In the genomic region with DNA sequence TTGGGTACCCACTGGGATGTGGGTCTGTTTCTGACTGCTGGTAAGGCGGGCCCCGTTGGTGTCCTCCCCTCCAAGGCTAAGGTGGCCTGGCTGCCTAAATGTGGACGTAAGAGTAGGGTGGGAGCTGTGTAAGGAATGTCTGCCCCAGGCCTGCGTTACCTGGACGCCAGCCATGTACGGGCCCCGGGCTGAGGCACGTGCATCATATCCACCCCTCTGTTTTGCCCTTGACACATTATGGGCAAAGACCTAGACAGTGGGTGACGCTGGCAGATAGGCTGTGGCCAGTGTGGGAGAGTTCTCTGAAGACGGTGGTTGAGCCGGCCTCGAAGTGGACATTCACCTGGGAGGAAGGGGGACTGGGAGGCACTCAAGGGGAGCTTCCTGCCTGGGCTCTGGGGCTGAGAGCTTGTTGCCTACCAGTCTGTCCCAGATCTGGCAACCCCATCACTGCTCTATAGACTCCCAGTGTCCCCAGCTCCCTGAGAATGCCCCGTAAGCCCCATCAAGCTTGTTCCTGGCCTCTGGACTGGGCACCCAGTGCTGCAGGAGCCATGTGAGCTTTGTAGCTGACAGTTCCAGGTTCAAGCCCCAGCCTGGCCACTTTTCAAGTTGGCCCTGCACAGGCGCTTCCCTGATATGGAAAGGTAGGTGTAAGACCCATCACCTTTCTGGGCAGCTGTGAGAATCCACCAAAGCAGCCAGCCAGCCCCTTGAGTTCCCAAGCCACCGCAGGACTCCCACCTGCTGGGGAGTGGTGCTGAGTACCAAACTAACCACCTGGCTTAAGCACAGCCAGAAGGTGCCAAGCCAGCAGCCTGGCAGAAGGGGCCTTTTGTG, we compare ENCODE assay signal across 21 cellular contexts. TPM values are rescaled to one million over a fixed set of nuclear protein-coding genes. Genes with fewer than 3 reads are reported as not detected.
DNase-seq lines count a peak whose midpoint lies in the region; ATAC-seq, FAIRE-seq and TF ChIP-seq lines count a peak whose summit lies in the region.
"Had no signal": no experiment of that assay in that cellular context is flagged by ENCODE, and none has a peak within 500 bp of the region (broad histone marks: within the 10 kb centered on the region; RNA-seq: fewer than 3 reads in every experiment).

No MANE protein-coding gene starts in this region.

- no peak for FAIRE-seq in HTR-8/SVneo (lab: Jason Lieb, UNC)

- peaks cover 5 to 22% (median 9%) of the 10 kb centered on the region in 3 donors for H3K36me3 Mint-ChIP-seq in immature natural killer cell

- intact Hi-C loops in tibial artery (cut with DNase I; ENCODE audit: low total_unique reads) (no loop called here), sigmoid colon (cut with DNase I) (no loop called here)

- peaks cover 82% of the 10 kb centered on the region for H3K4me1 Mint-ChIP-seq in stimulated activated naive CD8-positive, alpha-beta T cell treated with anti-CD3 and anti-CD28 coated beads, Interleukin-15, amount 100 ng/mL, for 72 hours
- peaks cover 48 to 50% of the 10 kb centered on the region in 2 donors for H3K4me1 Mint-ChIP-seq in immature natural killer cell

- no peak overlapping the region for H3K4me3 ChIP-seq in RWPE2 (ENCODE audit: severe bottlenecking)
- H3K4me3 ChIP-seq in tibial artery = no peak overlapping the region
- H3K4me3 ChIP-seq in sigmoid colon = no peak overlapping the region
- H3K4me3 ChIP-seq: BLaER1 treated with 17β-estradiol and CSF1 and Interleukin-3, amounts not matched to agents 10 nM and 100 nM; cardiac muscle cell; hepatocyte; psoas muscle had no signal

- no peaks in the 10 kb centered on the region; the same call in 1 of the 2 replicates for H3K36me3 ChIP-seq in RWPE2 (ENCODE audit: low read depth)
- H3K36me3 ChIP-seq in tibial artery = peaks cover 9 to 46% (median 20%) of the 10 kb centered on the region in 3 donors
- peaks cover 0 to 26% (median 6%) of the 10 kb centered on the region in 4 donors for H3K36me3 ChIP-seq in sigmoid colon
- H3K36me3 ChIP-seq: cardiac muscle cell had no signal

- WGBS in sigmoid colon, 2 donors = 70 to 88% methylated on average over 15 of the region's 15 CpGs

- H3K4me1 ChIP-seq in RWPE2 (ENCODE audit: insufficient read depth, poor library complexity, severe bottlenecking) (peaks cover 4% of the 10 kb centered on the region), tibial artery (peaks cover 0 to 28% (median 24%) of the 10 kb centered on the region in 4 donors), sigmoid colon (peaks cover 0 to 27% (median 24%) of the 10 kb centered on the region in 4 donors)

- TF ChIP-seq POLR2A in sigmoid colon (IDR thresholded peaks at IDR 0.05) = no peak

- H3K27ac Mint-ChIP-seq in stimulated activated naive CD8-positive, alpha-beta T cell treated with anti-CD3 and anti-CD28 coated beads, Interleukin-15, amount 100 ng/mL, for 72 hours = no peak overlapping the region
- peak overlapping the region in 4 of 6 donors; percentile 54 to 97 (median 75) for H3K27ac Mint-ChIP-seq in immature natural killer cell

- TF ChIP-seq CTCF in RWPE2 (IDR thresholded peaks at IDR 0.05; ENCODE audit: poor library complexity, severe bottlenecking) (no peak), tibial artery (IDR thresholded peaks at IDR 0.05) (no peak), sigmoid colon (IDR thresholded peaks at IDR 0.05) (no peak)

- TF ChIP-seq EP300 in sigmoid colon (IDR thresholded peaks at IDR 0.05) = no peak

- H3K27me3 ChIP-seq in RWPE2 (ENCODE audit: insufficient read depth, poor library complexity, severe bottlenecking) = no peaks in the 10 kb centered on the region
- H3K27me3 ChIP-seq in tibial artery = no peaks in the 10 kb centered on the region
- peaks cover 0 to 22% (median 1%) of the 10 kb centered on the region in 3 donors for H3K27me3 ChIP-seq in sigmoid colon
- H3K27me3 ChIP-seq: BLaER1 treated with 17β-estradiol and CSF1 and Interleukin-3, amounts not matched to agents 10 nM and 100 nM; cardiac muscle cell had no signal

- H3K27me3 Mint-ChIP-seq in stimulated activated naive CD8-positive, alpha-beta T cell treated with anti-CD3 and anti-CD28 coated beads, Interleukin-15, amount 100 ng/mL, for 72 hours = no peaks in the 10 kb centered on the region
- H3K27me3 Mint-ChIP-seq in immature natural killer cell (ENCODE audit: low read depth in 3 of 3) = peaks cover 12 to 16% (median 14%) of the 10 kb centered on the region in 3 donors

- ATAC-seq in stimulated activated naive CD8-positive, alpha-beta T cell treated with anti-CD3 and anti-CD28 coated beads, Interleukin-15, amount 100 ng/mL, for 72 hours = no peak
- ATAC-seq in stimulated activated naive CD8-positive, alpha-beta T cell treated with anti-CD3 and anti-CD28 coated beads, Interleukin-15, Interleukin-2, amounts not matched to agents 100 U/mL and 50 U/mL, for 24 hours = no peak
- no peak for ATAC-seq in RWPE2 (ENCODE audit: low read depth)
- ATAC-seq: activated naive CD4-positive, alpha-beta T cell treated with anti-CD3 and anti-CD28 coated beads, Interleukin-2, amount 50 U/mL, for 72 hours; psoas muscle had no signal

- no peaks in the 10 kb centered on the region for H3K9me3 Mint-ChIP-seq in stimulated activated naive CD8-positive, alpha-beta T cell treated with anti-CD3 and anti-CD28 coated beads, Interleukin-15, amount 100 ng/mL, for 72 hours
- H3K9me3 Mint-ChIP-seq in immature natural killer cell = no peaks in the 10 kb centered on the region
- H3K9me3 Mint-ChIP-seq: activated naive CD4-positive, alpha-beta T cell treated with anti-CD3 and anti-CD28 coated beads, Interleukin-2, amount 50 U/mL, for 72 hours had no signal

- no peaks in the 10 kb centered on the region for H3K9me3 ChIP-seq in RWPE2 (ENCODE audit: severe bottlenecking)
- H3K9me3 ChIP-seq in tibial artery = no peaks in the 10 kb centered on the region
- no peaks in the 10 kb centered on the region for H3K9me3 ChIP-seq in sigmoid colon
- H3K9me3 ChIP-seq: BLaER1 treated with 17β-estradiol and CSF1 and Interleukin-3, amounts not matched to agents 10 nM and 100 nM; psoas muscle had no signal

- H3K27ac ChIP-seq in RWPE2 (ENCODE audit: poor library complexity, severe bottlenecking) = peak overlapping the region; percentile 0
- H3K27ac ChIP-seq in tibial artery = no peak overlapping the region
- H3K27ac ChIP-seq in sigmoid colon = no peak overlapping the region
- H3K27ac ChIP-seq: BLaER1 treated with 17β-estradiol and CSF1 and Interleukin-3, amounts not matched to agents 10 nM and 100 nM; cardiac muscle cell; hepatocyte; psoas muscle had no signal

- peak overlapping the region; percentile 41 to 71 for H3K4me3 Mint-ChIP-seq in stimulated activated naive CD8-positive, alpha-beta T cell treated with anti-CD3 and anti-CD28 coated beads, Interleukin-15, amount 100 ng/mL, for 72 hours
- H3K4me3 Mint-ChIP-seq in immature natural killer cell = no peak overlapping the region

- no peak for DNase-seq in stimulated activated naive CD8-positive, alpha-beta T cell treated with anti-CD3 and anti-CD28 coated beads, Interleukin-15, amount 100 ng/mL, for 72 hours
- DNase-seq in stimulated activated naive CD8-positive, alpha-beta T cell treated with anti-CD3 and anti-CD28 coated beads, Interleukin-15, Interleukin-2, amounts not matched to agents 100 U/mL and 50 U/mL, for 24 hours = no peak
- DNase-seq in RWPE2 (ENCODE audit: low spot score) = no peak
- DNase-seq in immature natural killer cell = no peak
- no peak for DNase-seq in T-helper 9 cell
- no peak for DNase-seq in tibial artery
- no peak for DNase-seq in HTR-8/SVneo (ENCODE audit: insufficient read length, low spot score)
- no peak for DNase-seq in sigmoid colon
- DNase-seq: activated CD4-positive, alpha-beta T cell treated with anti-CD3 and anti-CD28 coated beads, Interleukin-2, amount 50 U/mL, for 48 hours; DND-41; NCI-H2029; NCI-H510A treated with DMSO at 0.1 percent for 48 hours; psoas muscle had no signal

RNA-seq across cellular contexts. Expression of gene PRR7, which starts 3.2 kb away (rescaled TPM):
- 10 to 100 TPM in 2 of 3 donors, 1 to 10 TPM in 1; 9.6 to 25.4 (median 17.5) TPM for polyA plus RNA-seq in immature natural killer cell
- total RNA-seq in sigmoid colon = 1 to 10 TPM in 3 of 4 donors, under 1 TPM in 1; 0.82 to 2.5 (median 1.7) TPM
- polyA plus RNA-seq in sigmoid colon = 1 to 10 TPM in 1 of 3 donors, not detected in 2; 3.7 TPM

RNA-seq across cellular contexts. Expression of gene GRK6, which starts 16.9 kb away (rescaled TPM):
- 100 to 1,000 TPM; 102 to 129 (median 103) TPM for polyA plus RNA-seq in immature natural killer cell
- total RNA-seq in sigmoid colon = 10 to 100 TPM; 16.5 to 29.2 (median 21.3) TPM
- 10 to 100 TPM; 18.7 to 47.9 (median 22.8) TPM for polyA plus RNA-seq in sigmoid colon

RNA-seq across cellular contexts. Expression of gene DBN1, which starts 30.1 kb away (rescaled TPM):
- polyA plus RNA-seq in immature natural killer cell = 1 to 10 TPM in 2 of 3 donors, under 1 TPM in 1; 0.93 to 4.2 (median 2.8) TPM
- 10 to 100 TPM; 54.8 to 100.0 (median 82.3) TPM for total RNA-seq in sigmoid colon
- polyA plus RNA-seq in sigmoid colon = 10 to 100 TPM in 2 of 3 donors, 1 to 10 TPM in 1; 6.0 to 22.2 (median 16.9) TPM

RNA-seq across cellular contexts. Expression of gene F12, which starts 34.0 kb away (rescaled TPM):
- polyA plus RNA-seq in immature natural killer cell = 1 to 10 TPM in 2 of 3 donors, not detected in 1; 1.3 to 2.3 TPM
- total RNA-seq in sigmoid colon = under 1 TPM in 3 of 4 donors, not detected in 1; 0.36 to 0.83 (median 0.81) TPM
- 10 to 100 TPM in 1 of 3 donors, 1 to 10 TPM in 2; 3.6 to 14.0 (median 8.1) TPM for polyA plus RNA-seq in sigmoid colon

RNA-seq across cellular contexts. Expression of gene PFN3, which starts 42.9 kb away (rescaled TPM):
- polyA plus RNA-seq in immature natural killer cell (not detected), sigmoid colon (not detected)
- total RNA-seq in sigmoid colon = not detected
- total RNA-seq: activated naive CD4-positive, alpha-beta T cell treated with anti-CD3 and anti-CD28 coated beads, Interleukin-2, amount 50 U/mL, for 72 hours; cardiac muscle cell; H4; hepatocyte; HT1080; mucosa of gallbladder; psoas muscle; SK-MEL-5 had no signal
- polyA plus RNA-seq: cardiac muscle cell, hepatocyte, psoas muscle had no signal

Comparison
In these comparisons a context has a peak if more than half of its experiments do, and no peak if none do; other contexts are left out.
1. H3K27ac Mint-ChIP-seq: peak in immature natural killer cell (4 of 6); none in stimulated activated naive CD8-positive, alpha-beta T cell treated with anti-CD3 and anti-CD28 coated beads, Interleukin-15, amount 100 ng/mL, for 72 hours (0 of 2).
2. H3K4me3 Mint-ChIP-seq: peak in stimulated activated naive CD8-positive, alpha-beta T cell treated with anti-CD3 and anti-CD28 coated beads, Interleukin-15, amount 100 ng/mL, for 72 hours (2 of 2); none in immature natural killer cell (0 of 5).